ENCODE assay signal across 17 cellular contexts in genomic region chr11:10920205-10920604, GRCh38.
DNase-seq lines count a peak whose midpoint lies in the region; ATAC-seq and TF ChIP-seq lines count a peak whose summit lies in the region.
"Had no signal": no experiment of that assay in that cellular context is flagged by ENCODE, and none has a peak within 500 bp of the region (broad histone marks: within the 10 kb centered on the region; RNA-seq: fewer than 3 reads in every experiment).

No MANE protein-coding gene starts in this region.

- no peak overlapping the region for H3K4me2 ChIP-seq in fibroblast of lung (ENCODE audit: extremely low read depth, insufficient read depth, low read length)

- no peak for DNase-seq in activated CD8-positive, alpha-beta memory T cell treated with anti-CD3 and anti-CD28 coated beads, Interleukin-2, amount 10 ng/mL, durations not matched to agents 7 days and 5 days
- no peak for DNase-seq in activated CD8-positive, alpha-beta memory T cell treated with anti-CD3 and anti-CD28 coated beads for 24 hours
- peak; percentile 96 for DNase-seq in OCI-M1 (lab: John Stamatoyannopoulos, UW)
- peak; percentile 67 to 72 for DNase-seq in fibroblast of lung (ENCODE audit: low read depth in 2 of 2)
- no peak for DNase-seq in stimulated activated effector memory CD8-positive, alpha-beta T cell treated with anti-CD3 and anti-CD28 coated beads, Interleukin-12 subunit alpha, Interleukin-12 subunit beta, amount 100 ng/mL, for 72 hours (ENCODE audit: low spot score in 2 of 2)
- DNase-seq in SHP77 (lab: John Stamatoyannopoulos, UW) = no peak
- DNase-seq in H7 = no peak
- DNase-seq: activated CD8-positive, alpha-beta memory T cell treated with anti-CD3 and anti-CD28 coated beads, Interleukin-2, amount 50 U/mL, for 4 hours; activated naive CD8-positive, alpha-beta T cell treated with anti-CD3 and anti-CD28 coated beads, Interleukin-2, amount 10 ng/mL, durations not matched to agents 7 days and 5 days; DMS 273 treated with DMSO at 0.1 percent for 48 hours; esophagus squamous epithelium; lower lobe of right lung; NCI-H146 had no signal

- no peak overlapping the region for H3K4me3 Mint-ChIP-seq in activated CD8-positive, alpha-beta memory T cell treated with anti-CD3 and anti-CD28 coated beads, Interleukin-2, amount 10 ng/mL, durations not matched to agents 7 days and 5 days
- H3K4me3 Mint-ChIP-seq in stimulated activated effector memory CD8-positive, alpha-beta T cell treated with anti-CD3 and anti-CD28 coated beads, Interleukin-12 subunit alpha, Interleukin-12 subunit beta, amount 100 ng/mL, for 72 hours = no peak overlapping the region
- H3K4me3 Mint-ChIP-seq: activated naive CD8-positive, alpha-beta T cell treated with anti-CD3 and anti-CD28 coated beads, Interleukin-2, amount 10 ng/mL, durations not matched to agents 7 days and 5 days had no signal

- no peaks in the 10 kb centered on the region for H3K36me3 ChIP-seq in fibroblast of lung (ENCODE audit: control insufficient read depth, insufficient read depth, low read length)
- H3K36me3 ChIP-seq in H7 (replicated peaks; ENCODE audit: control insufficient read depth, insufficient read depth, low read length) = no peaks in the 10 kb centered on the region
- H3K36me3 ChIP-seq: esophagus squamous epithelium, lower lobe of right lung, SJSA1, thoracic aorta had no signal

- H3K27me3 Mint-ChIP-seq in activated CD8-positive, alpha-beta memory T cell treated with anti-CD3 and anti-CD28 coated beads, Interleukin-2, amount 10 ng/mL, durations not matched to agents 7 days and 5 days = no peaks in the 10 kb centered on the region
- H3K27me3 Mint-ChIP-seq: activated naive CD8-positive, alpha-beta T cell treated with anti-CD3 and anti-CD28 coated beads, Interleukin-2, amount 10 ng/mL, durations not matched to agents 7 days and 5 days had no signal

- no peak overlapping the region for H2AFZ ChIP-seq in fibroblast of lung (ENCODE audit: low read length)

- H4K20me1 ChIP-seq in fibroblast of lung (ENCODE audit: control insufficient read depth, extremely low read depth, insufficient read depth, low read length) = no peaks in the 10 kb centered on the region

- no peak overlapping the region for H3K27ac ChIP-seq in fibroblast of lung (ENCODE audit: insufficient read depth, low read length)
- H3K27ac ChIP-seq: esophagus squamous epithelium, lower lobe of right lung, SJSA1, thoracic aorta, VCaP had no signal

- peaks cover 15% of the 10 kb centered on the region for H3K4me1 Mint-ChIP-seq in activated CD8-positive, alpha-beta memory T cell treated with anti-CD3 and anti-CD28 coated beads, Interleukin-2, amount 10 ng/mL, durations not matched to agents 7 days and 5 days
- H3K4me1 Mint-ChIP-seq in stimulated activated effector memory CD8-positive, alpha-beta T cell treated with anti-CD3 and anti-CD28 coated beads, Interleukin-12 subunit alpha, Interleukin-12 subunit beta, amount 100 ng/mL, for 72 hours = no peaks in the 10 kb centered on the region

- H3K4me1 ChIP-seq in fibroblast of lung (ENCODE audit: control insufficient read depth, extremely low read depth, insufficient read depth, low read length) = no peaks in the 10 kb centered on the region
- H3K4me1 ChIP-seq: lower lobe of right lung had no signal

- peaks cover 15% of the 10 kb centered on the region for H3K36me3 Mint-ChIP-seq in activated CD8-positive, alpha-beta memory T cell treated with anti-CD3 and anti-CD28 coated beads, Interleukin-2, amount 10 ng/mL, durations not matched to agents 7 days and 5 days
- no peaks in the 10 kb centered on the region for H3K36me3 Mint-ChIP-seq in stimulated activated effector memory CD8-positive, alpha-beta T cell treated with anti-CD3 and anti-CD28 coated beads, Interleukin-12 subunit alpha, Interleukin-12 subunit beta, amount 100 ng/mL, for 72 hours

- peak; percentile 33 for ATAC-seq in activated CD8-positive, alpha-beta memory T cell treated with anti-CD3 and anti-CD28 coated beads, Interleukin-2, amount 10 ng/mL, durations not matched to agents 7 days and 5 days
- ATAC-seq in stimulated activated effector memory CD8-positive, alpha-beta T cell treated with anti-CD3 and anti-CD28 coated beads, Interleukin-12 subunit alpha, Interleukin-12 subunit beta, amount 100 ng/mL, for 72 hours = peak; percentile 74
- ATAC-seq in GM18907 (IDR thresholded peaks at IDR 0.05; ENCODE audit: unreplicated experiment) = no peak

- H3K27ac Mint-ChIP-seq in activated CD8-positive, alpha-beta memory T cell treated with anti-CD3 and anti-CD28 coated beads, Interleukin-2, amount 10 ng/mL, durations not matched to agents 7 days and 5 days = no peak overlapping the region
- no peak overlapping the region for H3K27ac Mint-ChIP-seq in stimulated activated effector memory CD8-positive, alpha-beta T cell treated with anti-CD3 and anti-CD28 coated beads, Interleukin-12 subunit alpha, Interleukin-12 subunit beta, amount 100 ng/mL, for 72 hours
- H3K27ac Mint-ChIP-seq: activated naive CD8-positive, alpha-beta T cell treated with anti-CD3 and anti-CD28 coated beads, Interleukin-2, amount 10 ng/mL, durations not matched to agents 7 days and 5 days had no signal

- no peak overlapping the region for H3K4me3 ChIP-seq in fibroblast of lung (replicated peaks in 1 of 4; ENCODE audit: control extremely low read depth in 1 of 4, insufficient read depth in 1 of 4, low read depth in 3 of 4, low read length in 4 of 4)
- no peak overlapping the region for H3K4me3 ChIP-seq in H7 (ENCODE audit: insufficient read depth, low read depth, low read length)
- H3K4me3 ChIP-seq: esophagus squamous epithelium, lower lobe of right lung, SJSA1, thoracic aorta had no signal

- no peaks in the 10 kb centered on the region for H3K27me3 ChIP-seq in fibroblast of lung (ENCODE audit: control insufficient read depth, insufficient read depth, low read length)
- H3K27me3 ChIP-seq in H7 (ENCODE audit: control insufficient read depth, insufficient read depth, low read length) = no peaks in the 10 kb centered on the region
- H3K27me3 ChIP-seq: esophagus squamous epithelium, SJSA1 had no signal

- H3K9me3 ChIP-seq in fibroblast of lung (ENCODE audit: control insufficient read depth, insufficient read depth, low read depth, low read length) = no peaks in the 10 kb centered on the region
- H3K9me3 ChIP-seq: lower lobe of right lung, SJSA1, thoracic aorta had no signal

- H3K9me3 Mint-ChIP-seq in activated CD8-positive, alpha-beta memory T cell treated with anti-CD3 and anti-CD28 coated beads, Interleukin-2, amount 10 ng/mL, durations not matched to agents 7 days and 5 days (ENCODE audit: low read depth) = peaks cover 17% of the 10 kb centered on the region
- peaks cover 8% of the 10 kb centered on the region for H3K9me3 Mint-ChIP-seq in stimulated activated effector memory CD8-positive, alpha-beta T cell treated with anti-CD3 and anti-CD28 coated beads, Interleukin-12 subunit alpha, Interleukin-12 subunit beta, amount 100 ng/mL, for 72 hours

- no peak overlapping the region for H3K9ac ChIP-seq in fibroblast of lung (ENCODE audit: insufficient read depth, low read length)

- H3K79me2 ChIP-seq in fibroblast of lung (ENCODE audit: control insufficient read depth, insufficient read depth, low read length) = no peaks in the 10 kb centered on the region

- CTCF ChIA-PET in activated CD8-positive, alpha-beta memory T cell treated with anti-CD3 and anti-CD28 coated beads, Interleukin-2, amount 10 ng/mL, durations not matched to agents 7 days and 5 days (lab: Charles Lee) = interaction anchor here (0.9 to 1.5 kb wide), 4 partner anchors 11 to 128 kb away, joined by 3 to 4 read pairs (median 3); partner anchors contain the start of gene EIF4G2

- no peak for TF ChIP-seq CTCF in fibroblast of lung (conservative IDR thresholded peaks at IDR 0.05 in 1 of 2, IDR thresholded peaks at IDR 0.05 in 1 of 2; ENCODE audit: low read depth in 1 of 2, low read length in 2 of 2)

Comparison
In these comparisons a context has a peak if more than half of its experiments do, and no peak if none do; other contexts are left out.
1. DNase-seq: peak in OCI-M1 (single experiment) and fibroblast of lung (2 of 2); none in activated CD8-positive, alpha-beta memory T cell treated with anti-CD3 and anti-CD28 coated beads, Interleukin-2, amount 10 ng/mL, durations not matched to agents 7 days and 5 days (single experiment), activated CD8-positive, alpha-beta memory T cell treated with anti-CD3 and anti-CD28 coated beads for 24 hours (single experiment), stimulated activated effector memory CD8-positive, alpha-beta T cell treated with anti-CD3 and anti-CD28 coated beads, Interleukin-12 subunit alpha, Interleukin-12 subunit beta, amount 100 ng/mL, for 72 hours (0 of 2), SHP77 (0 of 2) and H7 (single experiment).